In genomic region chr19:14059652-14060155, GRCh38 we compare ENCODE assay signal across 1 cellular context.
TF ChIP-seq lines count a peak whose summit lies in the region.

No MANE protein-coding gene starts in this region.

TF ChIP-seq in K562, 482 proteins besides CTCF, POLR2A, EP300 and RAD21 (continued from another document):
- TF ChIP-seq RBBP5 (IDR thresholded peaks at IDR 0.05; ENCODE audit: borderline replicate concordance, insufficient read depth, low read length, poor library complexity, severe bottlenecking) (no peak), TCF3 (CRISPR knock-in tag; IDR thresholded peaks at IDR 0.05) (peak; percentile 45; the same call in 1 of the 2 replicates), BRD9 (IDR thresholded peaks at IDR 0.05; ENCODE audit: low read depth, partially characterized antibody) (no peak), SOX6 (IDR thresholded peaks at IDR 0.05) (no peak), ZNF398 (CRISPR knock-in tag; IDR thresholded peaks at IDR 0.05) (no peak), STAT5B (CRISPR knock-in tag; IDR thresholded peaks at IDR 0.05) (no peak), ILF3 (IDR thresholded peaks at IDR 0.05; ENCODE audit: borderline replicate concordance) (no peak), HOMEZ (CRISPR knock-in tag; IDR thresholded peaks at IDR 0.05) (no peak), YY1 (IDR thresholded peaks at IDR 0.05; ENCODE audit: borderline replicate concordance in 1 of 3, control insufficient read depth in 1 of 3, extremely low read depth in 1 of 3, insufficient read depth in 3 of 3, insufficient read length in 1 of 3, insufficient replicate concordance in 2 of 3, low read depth in 1 of 3, low read length in 2 of 3) (no peak), DDX20 (tag; IDR thresholded peaks at IDR 0.05; ENCODE audit: low read depth) (no peak), ZNF668 (CRISPR knock-in tag; IDR thresholded peaks at IDR 0.05) (no peak), JUN (IDR thresholded peaks at IDR 0.05; ENCODE audit: borderline replicate concordance, low read depth, low read length) (no peak), JUN (CRISPR knock-in tag; IDR thresholded peaks at IDR 0.05; ENCODE audit: borderline replicate concordance) (no peak), RFX1 (IDR thresholded peaks at IDR 0.05) (peak; percentile 97), ZNF707 (CRISPR knock-in tag; conservative IDR thresholded peaks at IDR 0.05) (no peak), NR2F6 (CRISPR knock-in tag; IDR thresholded peaks at IDR 0.05) (no peak), ZNF655 (CRISPR knock-in tag; IDR thresholded peaks at IDR 0.05) (no peak), MAX (CRISPR knock-in tag; IDR thresholded peaks at IDR 0.05) (peak; percentile 75), CREBBP (IDR thresholded peaks at IDR 0.05; ENCODE audit: low read depth, low read length) (no peak), SMARCA5 (IDR thresholded peaks at IDR 0.05) (no peak), MYBL2 (IDR thresholded peaks at IDR 0.05; ENCODE audit: low read depth) (no peak), MYBL2 (CRISPR knock-in tag; IDR thresholded peaks at IDR 0.05; ENCODE audit: borderline replicate concordance) (no peak), ZNF318 (IDR thresholded peaks at IDR 0.05; ENCODE audit: borderline replicate concordance in 1 of 2, low read depth in 1 of 2) (no peak), ETS2 (tag; IDR thresholded peaks at IDR 0.05; ENCODE audit: borderline replicate concordance, poor library complexity, severe bottlenecking) (no peak), UBTF (IDR thresholded peaks at IDR 0.05; ENCODE audit: borderline replicate concordance in 1 of 2, low read depth in 2 of 2, low read length in 2 of 2) (no peak), ESRRB (CRISPR knock-in tag; IDR thresholded peaks at IDR 0.05; ENCODE audit: borderline replicate concordance) (no peak), FOXJ2 (tag; IDR thresholded peaks at IDR 0.05) (no peak), C11orf30 (IDR thresholded peaks at IDR 0.05; ENCODE audit: low read depth) (no peak), HDAC3 (IDR thresholded peaks at IDR 0.05; ENCODE audit: borderline replicate concordance, partially characterized antibody) (no peak), TAF9B (IDR thresholded peaks at IDR 0.05; ENCODE audit: partially characterized antibody) (no peak), SMARCB1 (IDR thresholded peaks at IDR 0.05; ENCODE audit: insufficient read length, low read depth) (no peak), HMG20A (CRISPR knock-in tag; conservative IDR thresholded peaks at IDR 0.05) (no peak), TEAD4 (IDR thresholded peaks at IDR 0.05; ENCODE audit: low read length) (no peak), TEAD4 (CRISPR knock-in tag; IDR thresholded peaks at IDR 0.05; ENCODE audit: borderline replicate concordance) (no peak), TAL1 (IDR thresholded peaks at IDR 0.05) (no peak), ZNF212 (CRISPR knock-in tag; IDR thresholded peaks at IDR 0.05) (no peak)
